25 cellular contexts compared by ENCODE assay signal in the genomic region with DNA sequence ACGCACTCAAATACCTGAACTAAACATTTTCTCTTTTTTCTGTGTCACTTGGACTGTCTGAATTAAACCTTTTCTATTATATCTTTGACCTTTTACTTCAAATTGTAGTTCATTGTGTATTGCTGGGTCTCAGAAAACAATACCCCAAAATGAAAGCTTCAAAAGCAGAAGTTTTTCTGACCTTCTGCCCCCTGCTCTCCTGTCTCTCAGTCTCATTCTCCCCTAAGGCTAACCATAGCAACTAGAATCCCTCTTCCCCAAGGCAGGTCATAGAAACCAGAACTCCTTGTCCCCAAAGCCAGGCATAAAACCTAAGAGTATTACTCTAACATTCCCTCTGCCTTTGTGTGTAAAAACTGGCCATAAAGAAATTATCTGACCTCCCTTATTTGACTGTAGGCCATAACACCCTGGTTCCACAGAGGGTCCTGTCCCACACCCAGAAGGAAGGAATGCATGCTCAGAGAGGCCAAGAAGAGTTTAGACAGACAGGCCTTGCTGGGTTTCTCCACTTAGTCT.
"Had no signal": no experiment of that assay in that cellular context is flagged by ENCODE, and none has a peak within 500 bp of the region (broad histone marks: within the 10 kb centered on the region; RNA-seq: fewer than 3 reads in every experiment).

No MANE protein-coding gene starts in this region.

- H3K27me3 ChIP-seq: cardiac muscle cell, left lung, neutrophil, ovary, testis, upper lobe of right lung had no signal

- H3K4me1 Mint-ChIP-seq: activated CD8-positive, alpha-beta memory T cell treated with anti-CD3 and anti-CD28 coated beads, Interleukin-2, amount 10 ng/mL, durations not matched to agents 7 days and 5 days; activated naive CD4-positive, alpha-beta T cell treated with anti-CD3 and anti-CD28 coated beads, Interleukin-2, amount 10 ng/mL, durations not matched to agents 7 days and 5 days had no signal

- H3K36me3 ChIP-seq: cardiac muscle cell, left lung, neutrophil, ovary, prostate gland, upper lobe of right lung had no signal

- H3K27me3 Mint-ChIP-seq: activated CD8-positive, alpha-beta memory T cell treated with anti-CD3 and anti-CD28 coated beads, Interleukin-2, amount 10 ng/mL, durations not matched to agents 7 days and 5 days; activated CD8-positive, alpha-beta T cell treated with anti-CD3 and anti-CD28 coated beads for 36 hours; activated naive CD4-positive, alpha-beta T cell treated with anti-CD3 and anti-CD28 coated beads, Interleukin-2, amount 10 ng/mL, durations not matched to agents 7 days and 5 days; naive thymus-derived CD8-positive, alpha-beta T cell had no signal

- DNase-seq: activated CD4-positive, alpha-beta T cell treated with anti-CD3 and anti-CD28 coated beads for 48 hours; activated CD8-positive, alpha-beta memory T cell treated with anti-CD3 and anti-CD28 coated beads, Interleukin-2, amount 10 ng/mL, durations not matched to agents 7 days and 5 days; activated CD8-positive, alpha-beta T cell treated with anti-CD3 and anti-CD28 coated beads for 36 hours; activated effector memory CD4-positive, alpha-beta T cell treated with anti-CD3 and anti-CD28 coated beads, Interleukin-2, amount 50 U/mL, for 16 hours; activated naive CD4-positive, alpha-beta T cell treated with anti-CD3 and anti-CD28 coated beads, Interleukin-2, amount 10 ng/mL, durations not matched to agents 7 days and 5 days; activated T-cell treated with anti-CD3 and anti-CD28 coated beads for 4 hours; dermis blood vessel endothelial cell; effector CD8-positive, alpha-beta T cell; foreskin melanocyte; hippocampal formation; kidney glomerular epithelial cell; left lung; naive thymus-derived CD8-positive, alpha-beta T cell; ovary; stimulated activated CD4-positive, alpha-beta T cell treated with anti-CD3 and anti-CD28 coated beads, Interleukin-2, amount 100 ng/mL, for 48 hours; stimulated activated CD8-positive, alpha-beta memory T cell treated with anti-CD3 and anti-CD28 coated beads, Interleukin-4, amount 100 ng/mL, for 48 hours; stimulated activated naive CD4-positive, alpha-beta T cell; testis; upper lobe of right lung had no signal

- ATAC-seq: activated CD8-positive, alpha-beta memory T cell treated with anti-CD3 and anti-CD28 coated beads, Interleukin-2, amount 10 ng/mL, durations not matched to agents 7 days and 5 days; activated CD8-positive, alpha-beta T cell treated with anti-CD3 and anti-CD28 coated beads for 36 hours; esophagus mucosa; left lung; naive thymus-derived CD8-positive, alpha-beta T cell; upper lobe of right lung had no signal

- H3K4me3 ChIP-seq: cardiac muscle cell, left lung, lung, ovary, prostate gland, testis, upper lobe of right lung had no signal

- H3K9me3 ChIP-seq: left lung, neutrophil, ovary, prostate gland, testis, upper lobe of right lung had no signal

- H3K27ac Mint-ChIP-seq: activated CD8-positive, alpha-beta memory T cell treated with anti-CD3 and anti-CD28 coated beads, Interleukin-2, amount 10 ng/mL, durations not matched to agents 7 days and 5 days; activated CD8-positive, alpha-beta T cell treated with anti-CD3 and anti-CD28 coated beads for 36 hours; activated naive CD4-positive, alpha-beta T cell treated with anti-CD3 and anti-CD28 coated beads, Interleukin-2, amount 10 ng/mL, durations not matched to agents 7 days and 5 days; T-helper 2 cell treated with Interferon-gamma antibody and Interleukin-4, amounts not matched to agents 5 μg/mL and 100 μg/mL, for 36 hours had no signal

- H3K4me3 Mint-ChIP-seq: activated CD8-positive, alpha-beta memory T cell treated with anti-CD3 and anti-CD28 coated beads, Interleukin-2, amount 10 ng/mL, durations not matched to agents 7 days and 5 days; activated CD8-positive, alpha-beta T cell treated with anti-CD3 and anti-CD28 coated beads for 36 hours; activated naive CD4-positive, alpha-beta T cell treated with anti-CD3 and anti-CD28 coated beads, Interleukin-2, amount 10 ng/mL, durations not matched to agents 7 days and 5 days; naive thymus-derived CD8-positive, alpha-beta T cell; T-helper 2 cell treated with Interferon-gamma antibody and Interleukin-4, amounts not matched to agents 5 μg/mL and 100 μg/mL, for 36 hours had no signal

- H3K27ac ChIP-seq: cardiac muscle cell, left lung, neutrophil, ovary, prostate gland, testis, upper lobe of right lung had no signal

- H3K36me3 Mint-ChIP-seq: activated CD8-positive, alpha-beta memory T cell treated with anti-CD3 and anti-CD28 coated beads, Interleukin-2, amount 10 ng/mL, durations not matched to agents 7 days and 5 days; activated naive CD4-positive, alpha-beta T cell treated with anti-CD3 and anti-CD28 coated beads, Interleukin-2, amount 10 ng/mL, durations not matched to agents 7 days and 5 days had no signal

- H3K9me3 Mint-ChIP-seq: activated CD8-positive, alpha-beta T cell treated with anti-CD3 and anti-CD28 coated beads for 36 hours; activated naive CD4-positive, alpha-beta T cell treated with anti-CD3 and anti-CD28 coated beads, Interleukin-2, amount 10 ng/mL, durations not matched to agents 7 days and 5 days; naive thymus-derived CD8-positive, alpha-beta T cell; T-helper 2 cell treated with Interferon-gamma antibody and Interleukin-4, amounts not matched to agents 5 μg/mL and 100 μg/mL, for 36 hours had no signal

- H3K4me1 ChIP-seq: prostate gland, testis, upper lobe of right lung had no signal
